31 cellular contexts compared by ENCODE assay signal in the genomic region with DNA sequence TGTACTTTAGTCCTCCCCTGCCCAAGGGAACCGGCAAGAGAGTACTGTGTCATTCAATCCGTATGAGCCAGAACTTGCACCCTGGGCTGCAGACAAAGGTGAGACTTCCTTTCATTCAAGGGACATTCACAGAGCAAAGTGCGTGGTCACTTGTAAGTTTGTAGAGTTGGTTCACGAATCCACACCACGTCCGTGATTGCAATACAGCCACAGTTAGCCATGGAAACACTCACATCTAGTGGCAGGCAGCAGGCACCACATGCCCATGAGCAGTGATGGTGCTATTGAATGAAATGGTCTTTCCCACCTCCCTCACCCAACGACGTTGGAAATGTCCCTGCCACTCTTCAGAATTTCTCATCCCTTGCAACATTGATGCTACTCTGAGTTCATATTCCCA.
DNase-seq lines count a peak whose midpoint lies in the region; ATAC-seq and TF ChIP-seq lines count a peak whose summit lies in the region.
"Had no signal": no experiment of that assay in that cellular context is flagged by ENCODE, and none has a peak within 500 bp of the region (broad histone marks: within the 10 kb centered on the region; RNA-seq: fewer than 3 reads in every experiment).

No MANE protein-coding gene starts in this region.

- no peak overlapping the region for H3K27ac ChIP-seq in neural progenitor cell
- H3K27ac ChIP-seq: 22Rv1, esophagus muscularis mucosa, gastroesophageal sphincter, GM23248, hepatocyte, Peyer's patch, upper lobe of left lung had no signal

- H3K36me3 ChIP-seq in neural progenitor cell = no peaks in the 10 kb centered on the region

- no peaks in the 10 kb centered on the region for H3F3A ChIP-seq in neural progenitor cell (ENCODE audit: low read depth)

- no peaks in the 10 kb centered on the region for H3K79me2 ChIP-seq in neural progenitor cell (ENCODE audit: low read depth)
- H3K79me2 ChIP-seq: hepatocyte had no signal

- no peaks in the 10 kb centered on the region for H3K9me3 Mint-ChIP-seq in chondrocyte (ENCODE audit: low read depth)
- no peaks in the 10 kb centered on the region for H3K9me3 Mint-ChIP-seq in neural progenitor cell
- H3K9me3 Mint-ChIP-seq: activated CD4-positive, alpha-beta memory T cell treated with anti-CD3 and anti-CD28 coated beads, Interleukin-2, amount 10 ng/mL, durations not matched to agents 7 days and 5 days; activated naive CD8-positive, alpha-beta T cell treated with anti-CD3 and anti-CD28 coated beads for 36 hours; activated T-cell treated with anti-CD3 and anti-CD28 coated beads, Interleukin-2, amount 50 U/mL, for 24 hours; CD4-positive, CD25-positive, alpha-beta regulatory T cell; nephron; T-helper 2 cell treated with Interferon-gamma antibody and Interleukin-4, amounts not matched to agents 5 μg/mL and 100 μg/mL, for 36 hours had no signal

- no peaks in the 10 kb centered on the region for H3K27me3 ChIP-seq in neural progenitor cell
- H3K27me3 ChIP-seq: esophagus muscularis mucosa, gastroesophageal sphincter, hepatocyte, Peyer's patch, upper lobe of left lung had no signal

- H3K27ac Mint-ChIP-seq in chondrocyte (ENCODE audit: unreplicated experiment) (no peak overlapping the region), neural progenitor cell (no peak overlapping the region)
- H3K27ac Mint-ChIP-seq: activated CD4-positive, alpha-beta memory T cell treated with anti-CD3 and anti-CD28 coated beads, Interleukin-2, amount 10 ng/mL, durations not matched to agents 7 days and 5 days; activated naive CD8-positive, alpha-beta T cell treated with anti-CD3 and anti-CD28 coated beads for 36 hours; activated T-cell treated with anti-CD3 and anti-CD28 coated beads, Interleukin-2, amount 50 U/mL, for 24 hours; CD4-positive, CD25-positive, alpha-beta regulatory T cell; nephron; T-helper 2 cell treated with Interferon-gamma antibody and Interleukin-4, amounts not matched to agents 5 μg/mL and 100 μg/mL, for 36 hours had no signal

- DNase-seq in DMS53 (lab: John Stamatoyannopoulos, UW) (peak; percentile 13), DMS53 treated with DMSO at 0.1 percent for 48 hours (lab: John Stamatoyannopoulos, UW; ENCODE audit: unreplicated experiment) (no peak), LNCaP clone FGC (ENCODE audit: low read depth) (no peak), chondrocyte (ENCODE audit: low spot score) (no peak), neural progenitor cell (ENCODE audit: low spot score) (no peak), OCI-M2 (lab: John Stamatoyannopoulos, UW; ENCODE audit: unreplicated experiment) (no peak), activated T-cell treated with anti-CD3 and anti-CD28 coated beads for 4 hours (no peak)
- DNase-seq: activated CD4-positive, alpha-beta memory T cell treated with anti-CD3 and anti-CD28 coated beads, Interleukin-2, amount 10 ng/mL, durations not matched to agents 7 days and 5 days; activated effector memory CD4-positive, alpha-beta T cell treated with anti-CD3 and anti-CD28 coated beads, Interleukin-2, amount 50 U/mL, for 16 hours; activated naive CD8-positive, alpha-beta T cell treated with anti-CD3 and anti-CD28 coated beads for 36 hours; activated T-cell treated with anti-CD3 and anti-CD28 coated beads, Interleukin-2, amount 50 U/mL, for 24 hours; aorta; Calu3; CD4-positive, CD25-positive, alpha-beta regulatory T cell; cortex of kidney; GM23248; left colon; mammary epithelial cell; NCI-H1417; NCI-H2081; Peyer's patch; SHP77 treated with DMSO at 0.1 percent for 48 hours; stimulated activated naive CD4-positive, alpha-beta T cell; upper lobe of left lung had no signal

- no peak overlapping the region for H3K9ac ChIP-seq in neural progenitor cell
- H3K9ac ChIP-seq: GM23248 had no signal

- H3K36me3 Mint-ChIP-seq in chondrocyte (ENCODE audit: low read depth) (no peaks in the 10 kb centered on the region), neural progenitor cell (no peaks in the 10 kb centered on the region)
- H3K36me3 Mint-ChIP-seq: activated naive CD8-positive, alpha-beta T cell treated with anti-CD3 and anti-CD28 coated beads for 36 hours; CD4-positive, CD25-positive, alpha-beta regulatory T cell had no signal

- no peaks in the 10 kb centered on the region for H4K20me1 ChIP-seq in neural progenitor cell (ENCODE audit: low read depth)

- H3K4me1 Mint-ChIP-seq in chondrocyte (ENCODE audit: low read depth) (no peaks in the 10 kb centered on the region), neural progenitor cell (peaks cover 24% of the 10 kb centered on the region)
- H3K4me1 Mint-ChIP-seq: activated CD4-positive, alpha-beta memory T cell treated with anti-CD3 and anti-CD28 coated beads, Interleukin-2, amount 10 ng/mL, durations not matched to agents 7 days and 5 days; activated naive CD8-positive, alpha-beta T cell treated with anti-CD3 and anti-CD28 coated beads for 36 hours; CD4-positive, CD25-positive, alpha-beta regulatory T cell; nephron had no signal

- no peak overlapping the region for H3K4me2 ChIP-seq in neural progenitor cell
- H3K4me2 ChIP-seq: hepatocyte had no signal

- no peak overlapping the region for H3K4me3 ChIP-seq in LNCaP clone FGC (ENCODE audit: low read depth, low read length)
- no peak overlapping the region for H3K4me3 ChIP-seq in neural progenitor cell
- H3K4me3 ChIP-seq: esophagus muscularis mucosa, gastroesophageal sphincter, GM23248, hepatocyte, Peyer's patch, upper lobe of left lung had no signal

- H3K4me3 Mint-ChIP-seq in chondrocyte (ENCODE audit: unreplicated experiment) = no peak overlapping the region
- no peak overlapping the region for H3K4me3 Mint-ChIP-seq in neural progenitor cell
- H3K4me3 Mint-ChIP-seq: activated CD4-positive, alpha-beta memory T cell treated with anti-CD3 and anti-CD28 coated beads, Interleukin-2, amount 10 ng/mL, durations not matched to agents 7 days and 5 days; activated naive CD8-positive, alpha-beta T cell treated with anti-CD3 and anti-CD28 coated beads for 36 hours; activated T-cell treated with anti-CD3 and anti-CD28 coated beads, Interleukin-2, amount 50 U/mL, for 24 hours; CD4-positive, CD25-positive, alpha-beta regulatory T cell; nephron; T-helper 2 cell treated with Interferon-gamma antibody and Interleukin-4, amounts not matched to agents 5 μg/mL and 100 μg/mL, for 36 hours had no signal

- no peak for ATAC-seq in GM18505 (IDR thresholded peaks at IDR 0.05; ENCODE audit: unreplicated experiment)
- ATAC-seq: gastroesophageal sphincter, left colon had no signal

- H3K9me3 ChIP-seq in neural progenitor cell (ENCODE audit: low read depth) = no peaks in the 10 kb centered on the region
- H3K9me3 ChIP-seq: esophagus muscularis mucosa, gastroesophageal sphincter, Peyer's patch, upper lobe of left lung had no signal

- H3K4me1 ChIP-seq in neural progenitor cell = no peaks in the 10 kb centered on the region
- H3K4me1 ChIP-seq: esophagus muscularis mucosa, gastroesophageal sphincter, Peyer's patch, upper lobe of left lung had no signal

- TF ChIP-seq CTCF in LNCaP clone FGC (IDR thresholded peaks at IDR 0.05; ENCODE audit: control insufficient read depth, extremely low read depth, insufficient read depth) (peak; percentile 24; the same call in 1 of the 2 replicates), chondrocyte (IDR thresholded peaks at IDR 0.05) (peak; percentile 20), neural progenitor cell (IDR thresholded peaks at IDR 0.05) (peak; percentile 27)

- no peak for TF ChIP-seq POLR2A in GM18505 (IDR thresholded peaks at IDR 0.05; ENCODE audit: borderline replicate concordance, extremely low read depth, insufficient read depth, insufficient read length)

- no peak overlapping the region for H2AFZ ChIP-seq in neural progenitor cell (replicated peaks)
- H2AFZ ChIP-seq: GM23248, hepatocyte had no signal

- peaks cover 14% of the 10 kb centered on the region for H3K27me3 Mint-ChIP-seq in chondrocyte (ENCODE audit: low read depth)
- peaks cover 2% of the 10 kb centered on the region for H3K27me3 Mint-ChIP-seq in neural progenitor cell (ENCODE audit: insufficient read depth, low read depth)
- H3K27me3 Mint-ChIP-seq: activated naive CD8-positive, alpha-beta T cell treated with anti-CD3 and anti-CD28 coated beads for 36 hours had no signal
